Comparison of ENCODE assay signal across 15 cellular contexts in genomic region chr2:236580746-236581355, GRCh38. TPM values are rescaled to one million over a fixed set of nuclear protein-coding genes. Genes with fewer than 3 reads are reported as not detected.
A peak's percentile ranks its signal among the peaks of the same experiment; 100 is the strongest.
DNase-seq lines count a peak whose midpoint lies in the region; ATAC-seq, FAIRE-seq and TF ChIP-seq lines count a peak whose summit lies in the region.
"Had no signal": no experiment of that assay in that cellular context is flagged by ENCODE, and none has a peak within 500 bp of the region (broad histone marks: within the 10 kb centered on the region; RNA-seq: fewer than 3 reads in every experiment).

No MANE protein-coding gene starts in this region.

- no peak overlapping the region for H4K91ac ChIP-seq in H1 (replicated peaks; ENCODE audit: insufficient read length, low read length)

- peaks cover 4% of the 10 kb centered on the region for H3K4me1 Mint-ChIP-seq in T-helper 17 cell

- TF ChIP-seq RAD21 in H1 (IDR thresholded peaks at IDR 0.05 in 1 of 2, conservative IDR thresholded peaks at IDR 0.05 in 1 of 2; ENCODE audit: low read depth in 2 of 2, low read length in 2 of 2): no peak

- no peak overlapping the region for H2BK120ac ChIP-seq in H1 (replicated peaks; ENCODE audit: low read depth, low read length)

- no peak for TF ChIP-seq EP300 in H1 (IDR thresholded peaks at IDR 0.05; ENCODE audit: borderline replicate concordance in 1 of 2, low read depth in 2 of 2, low read length in 2 of 2)

- no peak overlapping the region for H3K4me3 Mint-ChIP-seq in T-helper 17 cell
- H3K4me3 Mint-ChIP-seq: CD4-positive, alpha-beta memory T cell; H9 had no signal

- peaks cover 15% of the 10 kb centered on the region for H3K36me3 Mint-ChIP-seq in T-helper 17 cell (ENCODE audit: low read depth)

- H3K23ac ChIP-seq in H1 (ENCODE audit: insufficient read length): no peak overlapping the region

- POLR2A ChIA-PET in H1 (lab: Charles Lee; ENCODE audit: partially characterized antibody): no interaction called here

- intact Hi-C loops in posterior vena cava (cut with DNase I): loop anchor here in 1 of 2 donors (5.0 kb wide), 1 partner anchor 51 kb away; no protein-coding TSS in a partner anchor
- intact Hi-C loops in left lung (cut with DNase I): no loop called here

- H3K4me3 ChIP-seq in H1 (ENCODE audit: extremely low read depth in 1 of 4, insufficient read depth in 2 of 4, low read depth in 3 of 4, low read length in 4 of 4): no peak overlapping the region
- H3K4me3 ChIP-seq in left lung: no peak overlapping the region

- H3K23me2 ChIP-seq in H1 (ENCODE audit: low read depth, low read length): no peaks in the 10 kb centered on the region

- no peaks in the 10 kb centered on the region for H3K27me3 ChIP-seq in H1 (replicated peaks in 1 of 4; ENCODE audit: control insufficient read depth in 3 of 4, extremely low read depth in 1 of 4, insufficient read depth in 3 of 4, low read length in 3 of 4)
- H3K27me3 ChIP-seq in left lung: no peaks in the 10 kb centered on the region

- no peak overlapping the region for H3K4me2 ChIP-seq in H1 (ENCODE audit: insufficient read depth in 1 of 2, low read depth in 2 of 2, low read length in 2 of 2)

- H3K27ac ChIP-seq in C4-2B (peak overlapping the region; percentile 17; the same call in 1 of the 2 replicates), H1 (ENCODE audit: low read depth, low read length) (no peak overlapping the region), left lung (no peak overlapping the region)

- no peaks in the 10 kb centered on the region for H3K27me3 Mint-ChIP-seq in T-helper 17 cell
- H3K27me3 Mint-ChIP-seq: CD4-positive, alpha-beta memory T cell had no signal

- H3K9me3 ChIP-seq in T-helper 17 cell (ENCODE audit: control insufficient read depth, low read length, poor library complexity, severe bottlenecking) (no peaks in the 10 kb centered on the region), H1 (ENCODE audit: insufficient read depth in 2 of 2, low read depth in 1 of 2, low read length in 1 of 2) (no peaks in the 10 kb centered on the region), left lung (no peaks in the 10 kb centered on the region)

- peak overlapping the region; percentile 68 for H3K27ac Mint-ChIP-seq in T-helper 17 cell

- FAIRE-seq in H1 (lab: Jason Lieb, UNC): no peak
- FAIRE-seq: RCC 7860 had no signal

- no peak overlapping the region for H4K5ac ChIP-seq in H1 (ENCODE audit: insufficient read length, low read depth, low read length)

- H2BK5ac ChIP-seq in H1 (ENCODE audit: low read depth, low read length): peak overlapping the region; percentile 53

- no peak for TF ChIP-seq CTCF in C4-2B (conservative IDR thresholded peaks at IDR 0.05)
- TF ChIP-seq CTCF in H1 (IDR thresholded peaks at IDR 0.05; ENCODE audit: control extremely low read depth in 1 of 3, insufficient read depth in 1 of 3, low read depth in 1 of 3, low read length in 3 of 3): no peak
- TF ChIP-seq CTCF in left lung (IDR thresholded peaks at IDR 0.05): no peak

- CTCF ChIA-PET in H1 (lab: Charles Lee; ENCODE audit: partially characterized antibody): interaction anchor here (1.0 to 1.3 kb wide), 2 partner anchors 166 to 443 kb away, joined by 3 to 4 read pairs; no protein-coding TSS in a partner anchor

- DNase-seq in T-helper 17 cell (no peak), H1 (ENCODE audit: low read depth in 1 of 2, low spot score in 2 of 2) (no peak), posterior vena cava (ENCODE audit: low spot score) (peak; percentile 63), left lung (no peak)
- no peak for DNase-seq in stimulated activated CD4-positive, alpha-beta T cell treated with anti-CD3 and anti-CD28 coated beads, Interleukin-4, amount 100 ng/mL, for 1 hour
- no peak for DNase-seq in activated CD4-positive, alpha-beta T cell treated with anti-CD3 and anti-CD28 coated beads, Interleukin-2, amount 50 U/mL, for 1 hour
- DNase-seq: AML-193; CD4-positive, alpha-beta memory T cell; EL; H9; NCI-H1417; NCI-H2029; NCI-H510A had no signal

- no peak overlapping the region for H2AFZ ChIP-seq in H1 (ENCODE audit: low read length)

- 95% methylated on average over 29 of the region's 29 CpGs; no CpG with 5 or more reads in 1 of the 2 experiments for WGBS in H1 (ENCODE audit: extremely low coverage in 1 of 2, insufficient coverage in 1 of 2, insufficient read length in 1 of 2, insufficient replicate concordance in 2 of 2, low coverage in 1 of 2, low lambda C conversion rate in 2 of 2, missing lambda C conversion rate in 1 of 2), 2 experiments

- ATAC-seq in T-helper 17 cell (no peak), left lung (no peak)

- no peak overlapping the region for H3K9ac ChIP-seq in H1 (replicated peaks in 1 of 4; ENCODE audit: extremely low read depth in 1 of 4, low read depth in 3 of 4, low read length in 3 of 4)

- H3K4ac ChIP-seq in H1 (replicated peaks; ENCODE audit: insufficient read length, low read depth, low read length): peak overlapping the region; percentile 21

- no peak overlapping the region for H2AK5ac ChIP-seq in H1 (ENCODE audit: low read depth, low read length)

- no peak overlapping the region for H2BK15ac ChIP-seq in H1 (ENCODE audit: low read length)

- H3K79me2 ChIP-seq in H1 (ENCODE audit: control insufficient read depth in 1 of 2, insufficient read depth in 2 of 2, low read length in 2 of 2): no peaks in the 10 kb centered on the region

- H3K4me1 ChIP-seq in H1 (replicated peaks in 1 of 4; ENCODE audit: control insufficient read depth in 3 of 4, insufficient read depth in 4 of 4, low read length in 3 of 4) (peaks cover 0 to 10% (median 5%) of the 10 kb centered on the region in 4 experiments; a peak in 4 of 7 replicates), left lung (no peaks in the 10 kb centered on the region)

- H3K79me1 ChIP-seq in H1 (ENCODE audit: low read depth, low read length): no peaks in the 10 kb centered on the region

- H3K56ac ChIP-seq in H1 (replicated peaks; ENCODE audit: insufficient read length, low read depth, low read length): no peak overlapping the region

- no peak overlapping the region; the same call in 1 of the 2 replicates for H2BK12ac ChIP-seq in H1 (ENCODE audit: low read depth, low read length)

- no peak overlapping the region for H3K14ac ChIP-seq in H1 (ENCODE audit: insufficient read length)

- H3K36me3 ChIP-seq in H1 (ENCODE audit: control insufficient read depth in 2 of 4, insufficient read depth in 4 of 4, low read length in 3 of 4): peaks cover 0 to 3% (median 0%) of the 10 kb centered on the region in 4 experiments; a peak in 1 of 8 replicates
- peaks cover 0 to 13% of the 10 kb centered on the region in 2 donors for H3K36me3 ChIP-seq in left lung

- H4K20me1 ChIP-seq in H1 (replicated peaks in 1 of 2; ENCODE audit: control insufficient read depth in 1 of 2, insufficient read depth in 2 of 2, low read length in 2 of 2): no peaks in the 10 kb centered on the region

- peak overlapping the region; percentile 56; the same call in 1 of the 2 replicates for H2BK20ac ChIP-seq in H1 (ENCODE audit: low read length)

- no peak for TF ChIP-seq POLR2A in H1 (IDR thresholded peaks at IDR 0.05; ENCODE audit: control extremely low read depth in 1 of 2, low read depth in 2 of 2, low read length in 2 of 2)

- no peak overlapping the region for H4K8ac ChIP-seq in H1 (ENCODE audit: extremely low read depth, insufficient read depth, low read length)

- no peak overlapping the region for H3K18ac ChIP-seq in H1 (ENCODE audit: extremely low read depth, low read length)

TF ChIP-seq in H1, 55 proteins besides CTCF, POLR2A, EP300 and RAD21:
- TF ChIP-seq KDM4A (IDR thresholded peaks at IDR 0.05; ENCODE audit: low read depth, low read length, severe bottlenecking) (no peak), TAF1 (IDR thresholded peaks at IDR 0.05; ENCODE audit: low read depth, low read length) (no peak)

RNA-seq across cellular contexts. Expression of gene ACKR3, which starts 11.2 kb away (rescaled TPM):
- 1 to 10 TPM; 1.3 to 2.3 TPM for total RNA-seq in T-helper 17 cell
- 0.73 and 1.4 TPM in 2 replicates for total RNA-seq in H1 (2021; fragmentation: NEBNext Ultra II Directional; extraction: Animal tissue kit (Norgen Biotek cat#: 25700))
- 22.3 and 24.4 TPM in 2 replicates for polyA plus RNA-seq in H1 (2011; rRNA removed)
- 13.8 TPM for polyA plus RNA-seq in H1 (2011; cell fraction: cytosol; rRNA removed)
- 20.1 TPM for polyA plus RNA-seq in H1 (2011; cell fraction: nucleus; rRNA removed)
- polyA plus RNA-seq in H1 (2012, experiment 1 of 2): 2.5 to 3.7 TPM (median 2.9 TPM) in 4 replicates
- polyA plus RNA-seq in H1 (2012, experiment 2 of 2): 3.0 TPM
- polyA plus RNA-seq in H1 (2013, experiment 1 of 2): 1.8 TPM
- 1.9 TPM for polyA plus RNA-seq in H1 (2013, experiment 2 of 2)
- polyA minus RNA-seq in H1 (2011; rRNA and poly(A)+ RNA removed): 16.7 and 31.3 TPM in 2 replicates
- polyA minus RNA-seq in H1 (2011; cell fraction: cytosol; rRNA and poly(A)+ RNA removed): 3.8 TPM
- polyA minus RNA-seq in H1 (2011; cell fraction: nucleus; rRNA and poly(A)+ RNA removed): 3.8 TPM
- total RNA-seq in posterior vena cava: 100 to 1,000 TPM; 124 to 132 TPM
- total RNA-seq in left lung: 10 to 100 TPM in 1 of 2 donors, 1 to 10 TPM in 1; 9.9 to 12.6 TPM

Comparison
In these comparisons a context has a peak if more than half of its experiments do, and no peak if none do; other contexts are left out.
1. RNA of gene ACKR3, which starts 11.2 kb away (total RNA-seq): 124 to 132 TPM in posterior vena cava; 9.9 to 12.6 TPM in left lung, 1.3 to 2.3 TPM in T-helper 17 cell and 0.73 to 1.4 TPM in H1; every median in the first group is over 4 times any median in the second.